1 cellular context compared by ENCODE assay signal in genomic region chr6:127547215-127547614, GRCh38.
TF ChIP-seq lines count a peak whose summit lies in the region.

No MANE protein-coding gene starts in this region.

TF ChIP-seq in HCT116, 20 proteins besides CTCF, POLR2A, EP300 and RAD21 (continued from another document):
- TF ChIP-seq, protein P1, sequence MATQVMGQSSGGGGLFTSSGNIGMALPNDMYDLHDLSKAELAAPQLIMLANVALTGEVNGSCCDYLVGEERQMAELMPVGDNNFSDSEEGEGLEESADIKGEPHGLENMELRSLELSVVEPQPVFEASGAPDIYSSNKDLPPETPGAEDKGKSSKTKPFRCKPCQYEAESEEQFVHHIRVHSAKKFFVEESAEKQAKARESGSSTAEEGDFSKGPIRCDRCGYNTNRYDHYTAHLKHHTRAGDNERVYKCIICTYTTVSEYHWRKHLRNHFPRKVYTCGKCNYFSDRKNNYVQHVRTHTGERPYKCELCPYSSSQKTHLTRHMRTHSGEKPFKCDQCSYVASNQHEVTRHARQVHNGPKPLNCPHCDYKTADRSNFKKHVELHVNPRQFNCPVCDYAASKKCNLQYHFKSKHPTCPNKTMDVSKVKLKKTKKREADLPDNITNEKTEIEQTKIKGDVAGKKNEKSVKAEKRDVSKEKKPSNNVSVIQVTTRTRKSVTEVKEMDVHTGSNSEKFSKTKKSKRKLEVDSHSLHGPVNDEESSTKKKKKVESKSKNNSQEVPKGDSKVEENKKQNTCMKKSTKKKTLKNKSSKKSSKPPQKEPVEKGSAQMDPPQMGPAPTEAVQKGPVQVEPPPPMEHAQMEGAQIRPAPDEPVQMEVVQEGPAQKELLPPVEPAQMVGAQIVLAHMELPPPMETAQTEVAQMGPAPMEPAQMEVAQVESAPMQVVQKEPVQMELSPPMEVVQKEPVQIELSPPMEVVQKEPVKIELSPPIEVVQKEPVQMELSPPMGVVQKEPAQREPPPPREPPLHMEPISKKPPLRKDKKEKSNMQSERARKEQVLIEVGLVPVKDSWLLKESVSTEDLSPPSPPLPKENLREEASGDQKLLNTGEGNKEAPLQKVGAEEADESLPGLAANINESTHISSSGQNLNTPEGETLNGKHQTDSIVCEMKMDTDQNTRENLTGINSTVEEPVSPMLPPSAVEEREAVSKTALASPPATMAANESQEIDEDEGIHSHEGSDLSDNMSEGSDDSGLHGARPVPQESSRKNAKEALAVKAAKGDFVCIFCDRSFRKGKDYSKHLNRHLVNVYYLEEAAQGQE (IDR thresholded peaks at IDR 0.05; ENCODE audit: low read depth), result no peak
